ENCODE assay signal across 8 cellular contexts in genomic region chr6:26053929-26054658, GRCh38. TPM values are rescaled to one million over a fixed set of nuclear protein-coding genes. Genes with fewer than 3 reads are reported as not detected.
DNase-seq lines count a peak whose midpoint lies in the region; ATAC-seq and TF ChIP-seq lines count a peak whose summit lies in the region.

No MANE protein-coding gene starts in this region.

- peak; percentile 52 for DNase-seq in Caki2 (ENCODE audit: low read depth)
- DNase-seq in MG63 = no peak
- no peak for DNase-seq in breast epithelium (ENCODE audit: low spot score in 2 of 2)
- DNase-seq in mesothelial cell of epicardium (ENCODE audit: low spot score in 2 of 2, unreplicated experiment in 2 of 2) = no peak
- DNase-seq in posterior vena cava (ENCODE audit: low spot score) = no peak

- no peaks in the 10 kb centered on the region for H3K9me3 Mint-ChIP-seq in mesothelial cell of epicardium

- peak in 1 of 3 donors; percentile 10 for TF ChIP-seq CTCF in breast epithelium (IDR thresholded peaks at IDR 0.05)
- no peak for TF ChIP-seq CTCF in mesothelial cell of epicardium (IDR thresholded peaks at IDR 0.05; ENCODE audit: unreplicated experiment)

- H3K4me3 Mint-ChIP-seq in mesothelial cell of epicardium = peak overlapping the region; percentile 86

- H3K4me3 ChIP-seq in MG63 = peak overlapping the region; percentile 48
- peak overlapping the region; percentile 64 to 85 (median 82) for H3K4me3 ChIP-seq in breast epithelium

- H3K27me3 ChIP-seq in MG63 = no peaks in the 10 kb centered on the region
- no peaks in the 10 kb centered on the region for H3K27me3 ChIP-seq in breast epithelium

- no peak for TF ChIP-seq POLR2A in breast epithelium (IDR thresholded peaks at IDR 0.05)

- intact Hi-C loops in breast epithelium (cut with DNase I; ENCODE audit: low total_unique reads) (no loop called here), posterior vena cava (cut with DNase I) (no loop called here)

- H3K27me3 Mint-ChIP-seq in mesothelial cell of epicardium (ENCODE audit: low read depth) = no peaks in the 10 kb centered on the region

- ATAC-seq in GM18870 (IDR thresholded peaks at IDR 0.05; ENCODE audit: unreplicated experiment) (no peak), HG03432 (IDR thresholded peaks at IDR 0.05; ENCODE audit: unreplicated experiment) (no peak), GM21381 (IDR thresholded peaks at IDR 0.05; ENCODE audit: unreplicated experiment) (no peak)

- H3K4me1 Mint-ChIP-seq in mesothelial cell of epicardium = peaks cover 22% of the 10 kb centered on the region

- H3K27ac Mint-ChIP-seq in mesothelial cell of epicardium = peak overlapping the region; percentile 100

- H3K9me3 ChIP-seq in MG63 = no peaks in the 10 kb centered on the region
- H3K9me3 ChIP-seq in breast epithelium = no peaks in the 10 kb centered on the region

- no peaks in the 10 kb centered on the region for H3K4me1 ChIP-seq in breast epithelium

- H3K27ac ChIP-seq in breast epithelium = peak overlapping the region; percentile 88 to 98

- no peaks in the 10 kb centered on the region for H3K36me3 ChIP-seq in MG63
- H3K36me3 ChIP-seq in breast epithelium = no peaks in the 10 kb centered on the region

- no peaks in the 10 kb centered on the region for H3K36me3 Mint-ChIP-seq in mesothelial cell of epicardium

- in situ Hi-C loops in Caki2 (cut with HindIII; ENCODE audit: low pct_unique_long_range_greater_than_20kb, low sequenced_read_pairs) = no loop called here

RNA-seq across cellular contexts. Expression of gene HFE, which starts 33.1 kb away (rescaled TPM):
- total RNA-seq in Caki2 (2014; rRNA removed; shearing (Covaris generic); ENCODE audit: low replicate concordance) = 27.3 and 32.5 TPM in 2 replicates
- total RNA-seq in MG63 (2014; rRNA removed; shearing (Covaris generic); ENCODE audit: low replicate concordance) = 7.7 and 9.1 TPM in 2 replicates
- total RNA-seq in breast epithelium = 1 to 10 TPM; 5.6 to 9.4 (median 8.6) TPM
- 7.0 to 8.3 TPM (median 8.3 TPM) in 3 replicates for total RNA-seq in mesothelial cell of epicardium
- 10 to 100 TPM in 1 of 2 donors, 1 to 10 TPM in 1; 5.5 to 11.8 TPM for total RNA-seq in posterior vena cava
